Comparison of ENCODE assay signal across 9 cellular contexts in genomic region chr12:116524964-116525379, GRCh38. TPM values are rescaled to one million over a fixed set of nuclear protein-coding genes. Genes with fewer than 3 reads are reported as not detected.
DNase-seq lines count a peak whose midpoint lies in the region; ATAC-seq and TF ChIP-seq lines count a peak whose summit lies in the region.
"Had no signal": no experiment of that assay in that cellular context is flagged by ENCODE, and none has a peak within 500 bp of the region (broad histone marks: within the 10 kb centered on the region; RNA-seq: fewer than 3 reads in every experiment).

No MANE protein-coding gene starts in this region.

- no peaks in the 10 kb centered on the region for H3K36me3 ChIP-seq in gastroesophageal sphincter

- peaks cover 0 to 43% (median 19%) of the 10 kb centered on the region in 3 donors for H3K4me1 ChIP-seq in gastroesophageal sphincter

- peak overlapping the region in 1 of 2 donors; percentile 18 for H3K4me3 ChIP-seq in gastroesophageal sphincter

- no peaks in the 10 kb centered on the region for H3K27me3 ChIP-seq in gastroesophageal sphincter

- 37 to 80% methylated on average over 1 to 4 of the region's 4 CpGs for WGBS in gastroesophageal sphincter (ENCODE audit: low coverage in 1 of 2), 2 donors

- ATAC-seq in gastroesophageal sphincter (no peak), GM19455 (IDR thresholded peaks at IDR 0.05; ENCODE audit: unreplicated experiment) (no peak)
- no peak for ATAC-seq in stimulated activated memory B cell treated with anti-CD40 and anti-IgM and Interleukin-4, amounts not matched to agents 10 μg/mL and 1 μg/mL and 100 μg/mL, for 72 hours

- peak overlapping the region; percentile 8 for H3K27ac Mint-ChIP-seq in stimulated activated memory B cell treated with anti-CD40 and anti-IgM and Interleukin-4, amounts not matched to agents 10 μg/mL and 1 μg/mL and 100 μg/mL, for 72 hours

- TF ChIP-seq CTCF in VCaP (conservative IDR thresholded peaks at IDR 0.05) = no peak
- no peak for TF ChIP-seq CTCF in gastroesophageal sphincter (IDR thresholded peaks at IDR 0.05)

- peaks cover 15% of the 10 kb centered on the region for H3K4me1 Mint-ChIP-seq in stimulated activated memory B cell treated with anti-CD40 and anti-IgM and Interleukin-4, amounts not matched to agents 10 μg/mL and 1 μg/mL and 100 μg/mL, for 72 hours

- DNase-seq in HCEC 1CT (peak; percentile 59), NCI-H510A (lab: John Stamatoyannopoulos, UW) (no peak), pons (ENCODE audit: low spot score) (no peak), NCI-H1105 treated with DMSO at 0.1 percent for 48 hours (lab: John Stamatoyannopoulos, UW) (no peak)
- DNase-seq: activated CD4-positive, alpha-beta T cell treated with anti-CD3 and anti-CD28 coated beads for 4 hours had no signal

- no peaks in the 10 kb centered on the region for H3K36me3 Mint-ChIP-seq in stimulated activated memory B cell treated with anti-CD40 and anti-IgM and Interleukin-4, amounts not matched to agents 10 μg/mL and 1 μg/mL and 100 μg/mL, for 72 hours

- TF ChIP-seq EP300 in gastroesophageal sphincter (IDR thresholded peaks at IDR 0.05) = no peak

- peak overlapping the region; percentile 55 for H3K27ac ChIP-seq in VCaP
- peak overlapping the region; percentile 79 to 85 (median 82) for H3K27ac ChIP-seq in gastroesophageal sphincter

- no peaks in the 10 kb centered on the region for H3K9me3 ChIP-seq in gastroesophageal sphincter

- no peak for TF ChIP-seq POLR2A in gastroesophageal sphincter (IDR thresholded peaks at IDR 0.05)

- H3K4me3 Mint-ChIP-seq in stimulated activated memory B cell treated with anti-CD40 and anti-IgM and Interleukin-4, amounts not matched to agents 10 μg/mL and 1 μg/mL and 100 μg/mL, for 72 hours = no peak overlapping the region

- no peaks in the 10 kb centered on the region for H3K9me3 Mint-ChIP-seq in stimulated activated memory B cell treated with anti-CD40 and anti-IgM and Interleukin-4, amounts not matched to agents 10 μg/mL and 1 μg/mL and 100 μg/mL, for 72 hours

- no peaks in the 10 kb centered on the region for H3K27me3 Mint-ChIP-seq in stimulated activated memory B cell treated with anti-CD40 and anti-IgM and Interleukin-4, amounts not matched to agents 10 μg/mL and 1 μg/mL and 100 μg/mL, for 72 hours

RNA-seq across cellular contexts. Expression of gene MAP1LC3B2, which starts 34.2 kb away (rescaled TPM):
- total RNA-seq in gastroesophageal sphincter = 1 to 10 TPM in 3 of 4 donors, not detected in 1; 1.1 to 1.8 (median 1.8) TPM
